Comparison of ENCODE assay signal across 32 cellular contexts in genomic region chr14:76752744-76753143, GRCh38. TPM values are rescaled to one million over a fixed set of nuclear protein-coding genes. Genes with fewer than 3 reads are reported as not detected.
DNase-seq lines count a peak whose midpoint lies in the region; ATAC-seq and TF ChIP-seq lines count a peak whose summit lies in the region.
"Had no signal": no experiment of that assay in that cellular context is flagged by ENCODE, and none has a peak within 500 bp of the region (broad histone marks: within the 10 kb centered on the region; RNA-seq: fewer than 3 reads in every experiment).

No MANE protein-coding gene starts in this region.

- POLR2A ChIA-PET in Panc1 (lab: Charles Lee) = no interaction called here

- no peaks in the 10 kb centered on the region for H3K27me3 ChIP-seq in Panc1 (ENCODE audit: control insufficient read depth, insufficient read depth, low read length)
- H3K27me3 ChIP-seq: colonic mucosa, heart left ventricle, vagina had no signal

- H3K9me3 Mint-ChIP-seq in glutamatergic neuron (ENCODE audit: unreplicated experiment) = peaks cover 4% of the 10 kb centered on the region
- no peaks in the 10 kb centered on the region for H3K9me3 Mint-ChIP-seq in osteocyte (ENCODE audit: unreplicated experiment)
- H3K9me3 Mint-ChIP-seq in progenitor cell of endocrine pancreas (ENCODE audit: low read depth) = no peaks in the 10 kb centered on the region
- H3K9me3 Mint-ChIP-seq: activated naive CD4-positive, alpha-beta T cell treated with anti-CD3 and anti-CD28 coated beads, Interleukin-2, amount 50 U/mL, for 24 hours; natural killer cell had no signal

- H3K4me3 ChIP-seq in Panc1 (ENCODE audit: low read depth in 2 of 2, low read length in 2 of 2) = no peak overlapping the region
- H3K4me3 ChIP-seq: A549, colonic mucosa, heart left ventricle, mucosa of descending colon, skin epidermis, thoracic aorta, vagina had no signal

- intact Hi-C loops in Panc1 (cut with micrococcal nuclease; ENCODE audit: unreplicated experiment) = no loop called here

- in situ Hi-C loops in Panc1 (cut with HindIII; ENCODE audit: low pct_unique_long_range_greater_than_20kb, low sequenced_read_pairs) = no loop called here

- H3K27ac ChIP-seq in Panc1 (ENCODE audit: low read length) = no peak overlapping the region
- H3K27ac ChIP-seq: A549, colonic mucosa, heart left ventricle, skin epidermis, thoracic aorta, vagina, VCaP had no signal

- H3K4me1 Mint-ChIP-seq in glutamatergic neuron (ENCODE audit: low read depth, unreplicated experiment) (peaks cover 8% of the 10 kb centered on the region), osteocyte (ENCODE audit: unreplicated experiment) (no peaks in the 10 kb centered on the region), progenitor cell of endocrine pancreas (ENCODE audit: low read depth) (no peaks in the 10 kb centered on the region)
- H3K4me1 Mint-ChIP-seq: activated naive CD4-positive, alpha-beta T cell treated with anti-CD3 and anti-CD28 coated beads, Interleukin-2, amount 50 U/mL, for 24 hours; CD4-positive, alpha-beta memory T cell; IgD-negative memory B cell; natural killer cell; stimulated activated naive B cell treated with anti-CD40 and anti-IgM and Interleukin-4, amounts not matched to agents 10 μg/mL and 1 μg/mL and 100 μg/mL, for 72 hours had no signal

- no peaks in the 10 kb centered on the region for H3K4me1 ChIP-seq in Panc1 (ENCODE audit: control insufficient read depth, insufficient read depth, low read length)
- H3K4me1 ChIP-seq: A549, colonic mucosa, heart left ventricle, vagina had no signal

- H3K36me3 ChIP-seq in Panc1 (ENCODE audit: control insufficient read depth, insufficient read depth, low read length) = no peaks in the 10 kb centered on the region
- H3K36me3 ChIP-seq: colonic mucosa, heart left ventricle, thoracic aorta, vagina had no signal

- BruUV-seq in Panc1 (replicated peaks; lab: Mats Ljungman, UMichigan) = no TSS peak

- H3K27ac Mint-ChIP-seq in glutamatergic neuron (ENCODE audit: unreplicated experiment) = peak overlapping the region; percentile 48
- H3K27ac Mint-ChIP-seq in osteocyte (ENCODE audit: unreplicated experiment) = no peak overlapping the region
- no peak overlapping the region for H3K27ac Mint-ChIP-seq in progenitor cell of endocrine pancreas
- H3K27ac Mint-ChIP-seq: activated naive CD4-positive, alpha-beta T cell treated with anti-CD3 and anti-CD28 coated beads, Interleukin-2, amount 50 U/mL, for 24 hours; CD4-positive, alpha-beta memory T cell; IgD-negative memory B cell; natural killer cell; stimulated activated naive B cell treated with anti-CD40 and anti-IgM and Interleukin-4, amounts not matched to agents 10 μg/mL and 1 μg/mL and 100 μg/mL, for 72 hours had no signal

- ATAC-seq in Panc1 (0 out of 2 replicates have a peak, but pooled peaks have one; percentile 58), HG03521 (IDR thresholded peaks at IDR 0.05; ENCODE audit: unreplicated experiment) (no peak), GM21360 (IDR thresholded peaks at IDR 0.05; ENCODE audit: unreplicated experiment) (no peak), GM21447 (IDR thresholded peaks at IDR 0.05; ENCODE audit: unreplicated experiment) (no peak)
- ATAC-seq: heart left ventricle; mucosa of descending colon; natural killer cell; stimulated activated naive B cell treated with anti-CD40 and anti-IgM and Interleukin-4, amounts not matched to agents 10 μg/mL and 1 μg/mL and 100 μg/mL, for 72 hours had no signal

- H3K27me3 Mint-ChIP-seq in glutamatergic neuron (ENCODE audit: unreplicated experiment) = no peaks in the 10 kb centered on the region
- peaks cover 4% of the 10 kb centered on the region for H3K27me3 Mint-ChIP-seq in osteocyte (ENCODE audit: unreplicated experiment)
- peaks cover 15% of the 10 kb centered on the region for H3K27me3 Mint-ChIP-seq in progenitor cell of endocrine pancreas
- H3K27me3 Mint-ChIP-seq: activated naive CD4-positive, alpha-beta T cell treated with anti-CD3 and anti-CD28 coated beads, Interleukin-2, amount 50 U/mL, for 24 hours had no signal

- TF ChIP-seq CTCF in Panc1 (IDR thresholded peaks at IDR 0.05) (no peak), glutamatergic neuron (IDR thresholded peaks at IDR 0.05; ENCODE audit: partially characterized antibody, unreplicated experiment) (no peak), osteocyte (IDR thresholded peaks at IDR 0.05) (no peak), progenitor cell of endocrine pancreas (IDR thresholded peaks at IDR 0.05; ENCODE audit: unreplicated experiment) (no peak)

- CTCF ChIA-PET in Panc1 (lab: Charles Lee) = no interaction called here

- no peak overlapping the region for H3K4me3 Mint-ChIP-seq in glutamatergic neuron (ENCODE audit: unreplicated experiment)
- no peak overlapping the region for H3K4me3 Mint-ChIP-seq in osteocyte (ENCODE audit: unreplicated experiment)
- H3K4me3 Mint-ChIP-seq in progenitor cell of endocrine pancreas (ENCODE audit: low read depth) = no peak overlapping the region
- H3K4me3 Mint-ChIP-seq: activated naive CD4-positive, alpha-beta T cell treated with anti-CD3 and anti-CD28 coated beads, Interleukin-2, amount 50 U/mL, for 24 hours; CD4-positive, alpha-beta memory T cell; IgD-negative memory B cell; natural killer cell; stimulated activated naive B cell treated with anti-CD40 and anti-IgM and Interleukin-4, amounts not matched to agents 10 μg/mL and 1 μg/mL and 100 μg/mL, for 72 hours had no signal

- DNase-seq in C1 segment of cervical spinal cord (lab: John Stamatoyannopoulos, UW) = peak in 11 of 14 donors; percentile 35 to 74 (median 53)
- DNase-seq in Panc1 (ENCODE audit: low read depth, low spot score) = no peak
- no peak for DNase-seq in glutamatergic neuron
- peak; percentile 64 for DNase-seq in osteocyte (ENCODE audit: extremely low spot score, unreplicated experiment)
- DNase-seq in progenitor cell of endocrine pancreas (ENCODE audit: low spot score, unreplicated experiment) = no peak
- DNase-seq: activated CD4-positive, alpha-beta T cell treated with anti-CD3 and anti-CD28 coated beads for 4 hours; AML-193; amniotic stem cell; CD4-positive, alpha-beta memory T cell; colonic mucosa; effector memory CD4-positive, alpha-beta T cell; mucosa of descending colon; natural killer cell; NCI-H1436 treated with DMSO at 0.1 percent for 48 hours; NCI-H2107; NCI-H774; SHP77 treated with DMSO at 0.1 percent for 48 hours; stimulated activated naive B cell treated with anti-CD40 and anti-IgM and Interleukin-4, amounts not matched to agents 10 μg/mL and 1 μg/mL and 100 μg/mL, for 72 hours; SW 1271; T-helper 9 cell had no signal

- H3K36me3 Mint-ChIP-seq in glutamatergic neuron (ENCODE audit: unreplicated experiment) (no peaks in the 10 kb centered on the region), osteocyte (ENCODE audit: unreplicated experiment) (no peaks in the 10 kb centered on the region), progenitor cell of endocrine pancreas (ENCODE audit: insufficient read depth) (no peaks in the 10 kb centered on the region)
- H3K36me3 Mint-ChIP-seq: activated naive CD4-positive, alpha-beta T cell treated with anti-CD3 and anti-CD28 coated beads, Interleukin-2, amount 50 U/mL, for 24 hours; CD4-positive, alpha-beta memory T cell; IgD-negative memory B cell; natural killer cell; stimulated activated naive B cell treated with anti-CD40 and anti-IgM and Interleukin-4, amounts not matched to agents 10 μg/mL and 1 μg/mL and 100 μg/mL, for 72 hours had no signal

- H3K9me3 ChIP-seq in Panc1 (ENCODE audit: control insufficient read depth, insufficient read depth, low read depth, low read length) = no peaks in the 10 kb centered on the region
- H3K9me3 ChIP-seq: A549, colonic mucosa, mucosa of descending colon, thoracic aorta, vagina had no signal

RNA-seq across cellular contexts. Expression of gene VASH1, which starts 8.5 kb away (rescaled TPM):
- total RNA-seq in Panc1 (2021; ENCODE audit: unreplicated experiment) (5.2 TPM), glutamatergic neuron (ENCODE audit: unreplicated experiment) (149 TPM), osteocyte (18.9 and 19.5 TPM in 2 replicates), progenitor cell of endocrine pancreas (37.1 and 43.2 TPM in 2 replicates)
- 5.3 TPM for polyA plus RNA-seq in Panc1 (2012; ENCODE audit: insufficient read length)
- total RNA-seq: bronchial epithelial cell had no signal

RNA-seq across cellular contexts. Expression of gene ANGEL1, which starts 59.9 kb away (rescaled TPM):
- total RNA-seq in Panc1 (2021; ENCODE audit: unreplicated experiment) (19.1 TPM), glutamatergic neuron (ENCODE audit: unreplicated experiment) (13.6 TPM), osteocyte (18.7 and 19.7 TPM in 2 replicates), progenitor cell of endocrine pancreas (121 and 129 TPM in 2 replicates)
- polyA plus RNA-seq in Panc1 (2012; ENCODE audit: insufficient read length) = 15.3 TPM

Comparison
In these comparisons a context has a peak if more than half of its experiments do, and no peak if none do; other contexts are left out.
1. DNase-seq: peak in C1 segment of cervical spinal cord (11 of 14) and osteocyte (single experiment); none in Panc1 (single experiment), glutamatergic neuron (single experiment) and progenitor cell of endocrine pancreas (single experiment).